Comparison of ENCODE assay signal across 21 cellular contexts in genomic region chr12:89517648-89518047, GRCh38.
"Had no signal": no experiment of that assay in that cellular context is flagged by ENCODE, and none has a peak within 500 bp of the region (broad histone marks: within the 10 kb centered on the region; RNA-seq: fewer than 3 reads in every experiment).

No MANE protein-coding gene starts in this region.

- ATAC-seq: effector memory CD8-positive, alpha-beta T cell; gastroesophageal sphincter; lower lobe of right lung; pancreas; right cardiac atrium; stimulated activated naive CD8-positive, alpha-beta T cell treated with anti-CD3 and anti-CD28 coated beads, Interleukin-15, Interleukin-2, amounts not matched to agents 100 U/mL and 50 U/mL, for 24 hours had no signal

- H3K9me3 ChIP-seq: esophagus squamous epithelium, gastroesophageal sphincter, left ventricle myocardium inferior, lower lobe of right lung, pancreas, tibial artery, upper lobe of left lung, uterus had no signal

- H3K27ac ChIP-seq: epithelial cell of prostate, esophagus squamous epithelium, gastroesophageal sphincter, left ventricle myocardium inferior, lower lobe of right lung, pancreas, tibial artery, upper lobe of left lung, uterus had no signal

- H3K4me2 ChIP-seq: smooth muscle cell had no signal

- H3K4me3 ChIP-seq: esophagus squamous epithelium, gastroesophageal sphincter, left ventricle myocardium inferior, lower lobe of right lung, pancreas, smooth muscle cell, tibial artery, upper lobe of left lung, uterus had no signal

- H3K27me3 ChIP-seq: esophagus squamous epithelium, gastroesophageal sphincter, pancreas, tibial artery, upper lobe of left lung, uterus had no signal

- FAIRE-seq: keratinocyte, pancreas had no signal

- H3K36me3 ChIP-seq: esophagus squamous epithelium, gastroesophageal sphincter, lower lobe of right lung, pancreas, tibial artery, upper lobe of left lung, uterus had no signal

- DNase-seq: effector memory CD8-positive, alpha-beta T cell; esophagus squamous epithelium; foreskin fibroblast; glutamatergic neuron; immature natural killer cell; left ventricle myocardium inferior; lower lobe of right lung; midbrain; naive B cell; occipital lobe; pancreas; right cardiac atrium; stimulated activated CD4-positive, alpha-beta T cell treated with anti-CD3 and anti-CD28 coated beads, Interleukin-2, amount 100 ng/mL, for 48 hours; stimulated activated naive CD8-positive, alpha-beta T cell treated with anti-CD3 and anti-CD28 coated beads, Interleukin-15, Interleukin-2, amounts not matched to agents 100 U/mL and 50 U/mL, for 24 hours; tibial artery; upper lobe of left lung; uterus had no signal
